1 cellular context compared by ENCODE assay signal in the genomic region with DNA sequence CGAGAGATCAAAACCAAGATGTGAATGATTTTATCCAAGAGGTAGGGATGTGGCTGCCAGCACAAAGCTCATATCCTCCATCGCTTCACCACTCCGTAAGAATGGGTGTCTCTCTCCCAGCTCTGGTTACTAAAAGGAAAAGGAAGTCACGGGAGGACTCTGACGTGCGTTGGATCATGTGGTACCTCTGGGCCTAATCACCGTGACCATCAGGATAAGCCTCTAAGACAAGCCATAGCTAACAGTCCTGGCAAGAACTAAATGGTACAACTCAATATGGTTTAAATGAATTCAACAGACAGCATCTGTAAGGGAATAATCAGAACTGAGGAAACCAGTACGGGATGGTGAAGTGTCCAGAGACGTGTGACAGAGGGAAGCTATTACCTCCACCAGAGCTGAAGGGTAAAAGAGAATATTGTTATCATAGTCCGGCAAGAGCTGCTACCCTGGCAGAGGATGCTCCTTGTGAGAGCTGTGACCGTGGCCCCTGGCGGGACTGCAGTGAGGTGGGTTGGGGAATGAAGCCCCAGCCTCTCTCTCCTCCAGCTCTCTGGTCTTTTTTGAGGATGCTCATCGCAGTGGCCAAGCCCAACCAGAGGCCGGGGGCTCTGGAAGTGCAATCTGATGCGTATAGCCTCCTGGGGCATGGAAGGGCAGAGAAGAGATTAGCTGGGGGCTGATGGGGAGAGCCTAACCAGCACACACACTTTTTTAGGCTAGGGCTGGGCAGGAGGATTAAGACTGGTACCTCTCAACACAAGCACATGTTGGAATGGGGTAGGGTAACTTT.
TF ChIP-seq lines count a peak whose summit lies in the region.

No MANE protein-coding gene starts in this region.

TF ChIP-seq in GM23338, 12 proteins besides CTCF, POLR2A, EP300 and RAD21 (continued from another document):
- TF ChIP-seq, protein P1, sequence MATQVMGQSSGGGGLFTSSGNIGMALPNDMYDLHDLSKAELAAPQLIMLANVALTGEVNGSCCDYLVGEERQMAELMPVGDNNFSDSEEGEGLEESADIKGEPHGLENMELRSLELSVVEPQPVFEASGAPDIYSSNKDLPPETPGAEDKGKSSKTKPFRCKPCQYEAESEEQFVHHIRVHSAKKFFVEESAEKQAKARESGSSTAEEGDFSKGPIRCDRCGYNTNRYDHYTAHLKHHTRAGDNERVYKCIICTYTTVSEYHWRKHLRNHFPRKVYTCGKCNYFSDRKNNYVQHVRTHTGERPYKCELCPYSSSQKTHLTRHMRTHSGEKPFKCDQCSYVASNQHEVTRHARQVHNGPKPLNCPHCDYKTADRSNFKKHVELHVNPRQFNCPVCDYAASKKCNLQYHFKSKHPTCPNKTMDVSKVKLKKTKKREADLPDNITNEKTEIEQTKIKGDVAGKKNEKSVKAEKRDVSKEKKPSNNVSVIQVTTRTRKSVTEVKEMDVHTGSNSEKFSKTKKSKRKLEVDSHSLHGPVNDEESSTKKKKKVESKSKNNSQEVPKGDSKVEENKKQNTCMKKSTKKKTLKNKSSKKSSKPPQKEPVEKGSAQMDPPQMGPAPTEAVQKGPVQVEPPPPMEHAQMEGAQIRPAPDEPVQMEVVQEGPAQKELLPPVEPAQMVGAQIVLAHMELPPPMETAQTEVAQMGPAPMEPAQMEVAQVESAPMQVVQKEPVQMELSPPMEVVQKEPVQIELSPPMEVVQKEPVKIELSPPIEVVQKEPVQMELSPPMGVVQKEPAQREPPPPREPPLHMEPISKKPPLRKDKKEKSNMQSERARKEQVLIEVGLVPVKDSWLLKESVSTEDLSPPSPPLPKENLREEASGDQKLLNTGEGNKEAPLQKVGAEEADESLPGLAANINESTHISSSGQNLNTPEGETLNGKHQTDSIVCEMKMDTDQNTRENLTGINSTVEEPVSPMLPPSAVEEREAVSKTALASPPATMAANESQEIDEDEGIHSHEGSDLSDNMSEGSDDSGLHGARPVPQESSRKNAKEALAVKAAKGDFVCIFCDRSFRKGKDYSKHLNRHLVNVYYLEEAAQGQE (IDR thresholded peaks at IDR 0.05; ENCODE audit: unreplicated experiment): no peak
- no peak for TF ChIP-seq EZH2phosphoT487 (IDR thresholded peaks at IDR 0.05; ENCODE audit: unreplicated experiment)
- TF ChIP-seq NANOG (IDR thresholded peaks at IDR 0.05; ENCODE audit: borderline replicate concordance): no peak
TF ChIP-seq in GM23338: peak in this region for 0.
